ENCODE assay signal across 11 cellular contexts in the genomic region with DNA sequence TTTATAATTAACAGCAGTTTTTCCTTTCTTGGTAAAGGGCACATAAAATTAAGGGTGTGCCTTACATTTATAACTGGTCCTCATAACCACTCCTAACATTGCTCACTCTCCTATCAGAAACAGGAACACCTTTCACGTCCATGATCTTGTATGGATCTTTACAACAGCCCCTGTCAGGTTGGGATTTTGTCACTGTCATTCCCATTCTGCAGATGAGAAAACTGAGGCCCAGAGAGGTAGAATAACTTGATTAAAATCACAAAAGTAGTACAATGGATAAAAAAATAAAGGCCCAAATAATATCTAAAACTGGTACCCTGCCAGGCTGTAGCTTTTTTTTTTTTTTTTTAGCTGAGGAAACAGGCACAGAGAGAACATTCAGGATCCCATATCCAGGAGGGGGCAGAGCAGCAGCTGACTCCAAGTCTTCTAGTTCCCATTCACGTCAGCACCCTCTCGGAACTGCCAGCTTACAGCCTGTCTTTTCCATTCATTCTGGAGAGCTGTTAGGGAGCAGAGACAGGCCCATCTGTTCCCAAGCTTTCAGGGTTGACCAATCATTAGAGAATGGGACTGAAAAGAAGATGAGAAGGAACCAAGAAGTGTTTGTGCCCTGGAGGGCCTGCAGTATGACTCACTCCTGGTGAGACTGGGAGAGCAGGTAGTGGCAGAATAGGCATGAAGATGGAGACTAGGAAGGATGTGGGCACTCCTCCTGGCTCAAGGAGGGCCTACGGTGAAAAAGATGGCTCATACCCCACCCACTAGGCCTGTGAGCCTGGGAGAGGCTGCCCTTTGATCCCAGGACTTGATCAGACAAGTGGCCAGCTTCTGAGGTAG. TPM values are rescaled to one million over a fixed set of nuclear protein-coding genes. Genes with fewer than 3 reads are reported as not detected.
DNase-seq lines count a peak whose midpoint lies in the region; ATAC-seq and TF ChIP-seq lines count a peak whose summit lies in the region.
"Had no signal": no experiment of that assay in that cellular context is flagged by ENCODE, and none has a peak within 500 bp of the region (broad histone marks: within the 10 kb centered on the region; RNA-seq: fewer than 3 reads in every experiment).

No MANE protein-coding gene starts in this region.

- TF ChIP-seq POLR2A in heart left ventricle (IDR thresholded peaks at IDR 0.05) (no peak), suprapubic skin (IDR thresholded peaks at IDR 0.05) (no peak), uterus (IDR thresholded peaks at IDR 0.05) (no peak)

- H3K36me3 Mint-ChIP-seq in activated naive CD4-positive, alpha-beta T cell treated with anti-CD3 and anti-CD28 coated beads, Interleukin-2, amount 10 ng/mL, durations not matched to agents 7 days and 5 days, result peaks cover 54% of the 10 kb centered on the region
- peaks cover 17% of the 10 kb centered on the region for H3K36me3 Mint-ChIP-seq in progenitor cell of endocrine pancreas (ENCODE audit: insufficient read depth)

- H3K9me3 Mint-ChIP-seq in activated naive CD4-positive, alpha-beta T cell treated with anti-CD3 and anti-CD28 coated beads, Interleukin-2, amount 10 ng/mL, durations not matched to agents 7 days and 5 days, result no peaks in the 10 kb centered on the region
- H3K9me3 Mint-ChIP-seq in progenitor cell of endocrine pancreas (ENCODE audit: low read depth), result peaks cover 9% of the 10 kb centered on the region

- peaks cover 0 to 21% (median 4%) of the 10 kb centered on the region in 9 donors for H3K36me3 ChIP-seq in heart left ventricle
- H3K36me3 ChIP-seq in suprapubic skin, result peaks cover 24% of the 10 kb centered on the region
- H3K36me3 ChIP-seq in uterus, result no peaks in the 10 kb centered on the region

- H3K27ac ChIP-seq in heart left ventricle (peak overlapping the region in 6 of 12 donors; percentile 5 to 69 (median 44)), suprapubic skin (peak overlapping the region; percentile 64), uterus (no peak overlapping the region)
- H3K27ac ChIP-seq: C4-2B had no signal

- CTCF ChIA-PET in activated naive CD4-positive, alpha-beta T cell treated with anti-CD3 and anti-CD28 coated beads, Interleukin-2, amount 10 ng/mL, durations not matched to agents 7 days and 5 days (lab: Charles Lee), result no interaction called here

- 37 to 53% (median 45%) methylated on average over 4 of the region's 4 CpGs for WGBS in heart left ventricle, 4 donors
- WGBS in suprapubic skin, result 40% methylated on average over 4 of the region's 4 CpGs

- TF ChIP-seq CTCF in astrocyte of the spinal cord (IDR thresholded peaks at IDR 0.05; ENCODE audit: low read depth, low read length), result no peak
- peak in 3 of 12 donors; percentile 7 to 18 (median 8) for TF ChIP-seq CTCF in heart left ventricle (IDR thresholded peaks at IDR 0.05)
- no peak for TF ChIP-seq CTCF in suprapubic skin (IDR thresholded peaks at IDR 0.05)
- TF ChIP-seq CTCF in uterus (IDR thresholded peaks at IDR 0.05), result no peak
- TF ChIP-seq CTCF in progenitor cell of endocrine pancreas (IDR thresholded peaks at IDR 0.05; ENCODE audit: unreplicated experiment), result no peak

- no peak for TF ChIP-seq EP300 in suprapubic skin (IDR thresholded peaks at IDR 0.05)

- H3K27me3 ChIP-seq in heart left ventricle, result no peaks in the 10 kb centered on the region
- H3K27me3 ChIP-seq in suprapubic skin, result no peaks in the 10 kb centered on the region
- H3K27me3 ChIP-seq in uterus, result no peaks in the 10 kb centered on the region

- DNase-seq in activated naive CD4-positive, alpha-beta T cell treated with anti-CD3 and anti-CD28 coated beads, Interleukin-2, amount 10 ng/mL, durations not matched to agents 7 days and 5 days, result no peak
- DNase-seq in activated naive CD4-positive, alpha-beta T cell treated with anti-CD3 and anti-CD28 coated beads, Interleukin-2, amount 50 U/mL, for 16 hours, result no peak
- DNase-seq in astrocyte of the spinal cord (ENCODE audit: low read depth, low spot score) (peak; percentile 19), heart left ventricle (peak in 1 of 5 donors; percentile 42), suprapubic skin (ENCODE audit: low spot score in 2 of 2) (no peak), NOMO-1 treated with DMSO at 0.1 percent for 48 hours (lab: John Stamatoyannopoulos, UW; ENCODE audit: unreplicated experiment) (no peak), uterus (no peak), progenitor cell of endocrine pancreas (ENCODE audit: low spot score, unreplicated experiment) (no peak)
- DNase-seq: NCI-H1105 had no signal

- peaks cover 39% of the 10 kb centered on the region for H3K4me1 Mint-ChIP-seq in activated naive CD4-positive, alpha-beta T cell treated with anti-CD3 and anti-CD28 coated beads, Interleukin-2, amount 10 ng/mL, durations not matched to agents 7 days and 5 days
- H3K4me1 Mint-ChIP-seq in progenitor cell of endocrine pancreas (ENCODE audit: low read depth), result no peaks in the 10 kb centered on the region

- H3K4me3 ChIP-seq in astrocyte of the spinal cord (ENCODE audit: low read depth, low read length) (no peak overlapping the region), heart left ventricle (no peak overlapping the region), suprapubic skin (no peak overlapping the region), uterus (no peak overlapping the region)

- H3K9me3 ChIP-seq in heart left ventricle, result no peaks in the 10 kb centered on the region
- H3K9me3 ChIP-seq in suprapubic skin, result no peaks in the 10 kb centered on the region
- no peaks in the 10 kb centered on the region for H3K9me3 ChIP-seq in uterus

- H3K27ac Mint-ChIP-seq in activated naive CD4-positive, alpha-beta T cell treated with anti-CD3 and anti-CD28 coated beads, Interleukin-2, amount 10 ng/mL, durations not matched to agents 7 days and 5 days, result peak overlapping the region; percentile 33
- H3K27ac Mint-ChIP-seq in progenitor cell of endocrine pancreas, result no peak overlapping the region

- H3K27me3 Mint-ChIP-seq in activated naive CD4-positive, alpha-beta T cell treated with anti-CD3 and anti-CD28 coated beads, Interleukin-2, amount 10 ng/mL, durations not matched to agents 7 days and 5 days, result no peaks in the 10 kb centered on the region
- peaks cover 9% of the 10 kb centered on the region for H3K27me3 Mint-ChIP-seq in progenitor cell of endocrine pancreas

- no peak overlapping the region for H3K4me3 Mint-ChIP-seq in activated naive CD4-positive, alpha-beta T cell treated with anti-CD3 and anti-CD28 coated beads, Interleukin-2, amount 10 ng/mL, durations not matched to agents 7 days and 5 days
- no peak overlapping the region for H3K4me3 Mint-ChIP-seq in progenitor cell of endocrine pancreas (ENCODE audit: low read depth)

- intact Hi-C loops in heart left ventricle (cut with DNase I) (loop anchor here in 1 of 10 donors (10.0 kb wide), 1 partner anchor 191 kb away; the partner anchor contains the start of genes PQBP1 and TIMM17B), uterus (cut with DNase I; ENCODE audit: low total_unique reads) (no loop called here)

- in situ Hi-C loops in astrocyte of the spinal cord (cut with HindIII; ENCODE audit: low sequenced_read_pairs), result no loop called here

- peak; percentile 70 to 79 (median 76) for ATAC-seq in heart left ventricle

- H3K4me1 ChIP-seq in heart left ventricle (peaks cover 0 to 13% (median 0%) of the 10 kb centered on the region in 12 donors), suprapubic skin (peaks cover 6% of the 10 kb centered on the region), uterus (no peaks in the 10 kb centered on the region)

RNA-seq across cellular contexts. Expression of gene SUV39H1, which starts 7.3 kb away (rescaled TPM):
- total RNA-seq in heart left ventricle (1 to 10 TPM; 2.4 to 6.7 (median 3.6) TPM), suprapubic skin (10 to 100 TPM in 1 of 4 donors, 1 to 10 TPM in 3; 5.9 to 15.1 (median 8.7) TPM), uterus (1 to 10 TPM in 3 of 4 donors, under 1 TPM in 1; 0.59 to 7.8 (median 3.8) TPM), progenitor cell of endocrine pancreas (7.4 and 8.2 TPM in 2 replicates)
- polyA plus RNA-seq in heart left ventricle, result 1 to 10 TPM; 1.9 to 4.7 TPM

RNA-seq across cellular contexts. Expression of gene WAS, which starts 20.3 kb away (rescaled TPM):
- total RNA-seq in heart left ventricle (10 to 100 TPM in 1 of 9 donors, 1 to 10 TPM in 8; 1.1 to 26.8 (median 3.0) TPM), suprapubic skin (1 to 10 TPM in 3 of 4 donors, under 1 TPM in 1; 0.68 to 5.2 (median 3.5) TPM), uterus (10 to 100 TPM in 1 of 4 donors, 1 to 10 TPM in 2, not detected in 1; 1.2 to 20.7 (median 1.9) TPM), progenitor cell of endocrine pancreas (0.62 and 1.2 TPM in 2 replicates)
- polyA plus RNA-seq in heart left ventricle, result 1 to 10 TPM; 1.5 to 1.8 TPM

RNA-seq across cellular contexts. Expression of gene GLOD5, which starts 57.7 kb away (rescaled TPM):
- total RNA-seq in heart left ventricle, result not detected
- polyA plus RNA-seq in heart left ventricle, result not detected
- total RNA-seq in suprapubic skin, result not detected
- total RNA-seq in uterus, result not detected
- not detected in 2 replicates for total RNA-seq in progenitor cell of endocrine pancreas
- total RNA-seq: glomerular endothelial cell had no signal
